26 cellular contexts compared by ENCODE assay signal in genomic region chr3:126828306-126828705, GRCh38.
DNase-seq lines count a peak whose midpoint lies in the region; ATAC-seq and TF ChIP-seq lines count a peak whose summit lies in the region.
"Had no signal": no experiment of that assay in that cellular context is flagged by ENCODE, and none has a peak within 500 bp of the region (broad histone marks: within the 10 kb centered on the region; RNA-seq: fewer than 3 reads in every experiment).

No MANE protein-coding gene starts in this region.

- H2BK120ac ChIP-seq in mesenchymal stem cell (ENCODE audit: low read depth, low read length) = no peak overlapping the region

- peak; percentile 50 for DNase-seq in NCI-H2029 (lab: John Stamatoyannopoulos, UW)
- DNase-seq in fibroblast of the aortic adventitia (ENCODE audit: low read depth) = peak; percentile 54
- DNase-seq in mesenchymal stem cell = no peak
- DNase-seq in activated naive CD4-positive, alpha-beta T cell treated with Interleukin-2 at 50 U/mL for 16 hours = no peak
- DNase-seq: activated CD4-positive, alpha-beta T cell treated with anti-CD3 and anti-CD28 coated beads, Interleukin-2, amount 10 ng/mL, durations not matched to agents 24 days and 14 days; activated naive CD4-positive, alpha-beta T cell treated with anti-CD3 and anti-CD28 coated beads for 36 hours; activated T-cell treated with anti-CD3 and anti-CD28 coated beads, Interleukin-2, amount 50 U/mL, for 48 hours; adrenal gland; brain microvascular endothelial cell; CD8-positive, alpha-beta memory T cell; effector CD8-positive, alpha-beta T cell; NCI-H1105; NCI-H187 treated with DMSO at 0.1 percent for 48 hours; NCI-H526 treated with DMSO at 0.1 percent for 48 hours; Peyer's patch; stimulated activated CD4-positive, alpha-beta T cell treated with anti-CD3 and anti-CD28 coated beads, Interleukin-15, amount 100 ng/mL, for 24 hours; stimulated activated naive CD4-positive, alpha-beta T cell; SW 1271; T-helper 9 cell; WERI-Rb-1 had no signal

- no peak overlapping the region for H2AFZ ChIP-seq in mesenchymal stem cell (ENCODE audit: low read depth, low read length)
- H2AFZ ChIP-seq: parathyroid adenoma had no signal

- no peak overlapping the region for H2AK5ac ChIP-seq in mesenchymal stem cell (ENCODE audit: low read length, severe bottlenecking)

- H3K27me3 ChIP-seq in mesenchymal stem cell (ENCODE audit: control insufficient read depth in 1 of 2, insufficient read depth in 1 of 2, low read length in 2 of 2) (no peaks in the 10 kb centered on the region), stomach smooth muscle (ENCODE audit: control insufficient read depth in 1 of 2, insufficient read depth in 2 of 2, low read length in 2 of 2) (no peaks in the 10 kb centered on the region)
- H3K27me3 ChIP-seq: adrenal gland, brain microvascular endothelial cell, Peyer's patch had no signal

- H3K23ac ChIP-seq in mesenchymal stem cell (ENCODE audit: low read length in 2 of 2) = no peak overlapping the region

- TF ChIP-seq CTCF in fibroblast of the aortic adventitia (IDR thresholded peaks at IDR 0.05; ENCODE audit: insufficient read depth, low read length) = no peak

- H3K27ac ChIP-seq in mesenchymal stem cell (ENCODE audit: low read length, poor library complexity, severe bottlenecking) (no peak overlapping the region), stomach smooth muscle (ENCODE audit: low read length) (peak overlapping the region; percentile 11)
- H3K27ac ChIP-seq: A549, brain microvascular endothelial cell, parathyroid adenoma, WERI-Rb-1 had no signal

- H2BK5ac ChIP-seq in mesenchymal stem cell (ENCODE audit: low read depth, low read length, poor library complexity, severe bottlenecking) = no peak overlapping the region

- no peak overlapping the region for H2BK15ac ChIP-seq in mesenchymal stem cell (ENCODE audit: low read depth, poor library complexity, severe bottlenecking)

- no peak overlapping the region for H3K14ac ChIP-seq in mesenchymal stem cell (ENCODE audit: low read length in 2 of 2)

- H3K36me3 ChIP-seq in mesenchymal stem cell (ENCODE audit: control insufficient read depth in 1 of 2, insufficient read depth in 2 of 2, low read depth in 1 of 2, low read length in 2 of 2) = no peaks in the 10 kb centered on the region
- H3K36me3 ChIP-seq in stomach smooth muscle (ENCODE audit: control insufficient read depth in 2 of 2, insufficient read depth in 2 of 2, low read length in 2 of 2) = no peaks in the 10 kb centered on the region
- H3K36me3 ChIP-seq: adrenal gland, brain microvascular endothelial cell, Peyer's patch, WERI-Rb-1 had no signal

- H3K4me2 ChIP-seq in mesenchymal stem cell (ENCODE audit: low read length, poor library complexity, severe bottlenecking) = no peak overlapping the region
- H3K4me2 ChIP-seq: A549 had no signal

- no peak overlapping the region for H4K8ac ChIP-seq in mesenchymal stem cell (ENCODE audit: low read length)

- H3K4me3 ChIP-seq in fibroblast of the aortic adventitia (ENCODE audit: low read depth, low read length) (no peak overlapping the region), mesenchymal stem cell (ENCODE audit: insufficient read depth in 1 of 2, low read depth in 1 of 2, low read length in 2 of 2) (no peak overlapping the region), stomach smooth muscle (ENCODE audit: low read length in 2 of 2) (no peak overlapping the region)
- H3K4me3 ChIP-seq: A549, adrenal gland, Peyer's patch had no signal

- no peak overlapping the region for H2BK12ac ChIP-seq in mesenchymal stem cell (ENCODE audit: low read length in 2 of 2)

- 29% methylated on average over 5 of the region's 5 CpGs for WGBS in mesenchymal stem cell

- TF ChIP-seq POLR2A in GM18505 (IDR thresholded peaks at IDR 0.05; ENCODE audit: borderline replicate concordance, extremely low read depth, insufficient read depth, insufficient read length) = no peak

- H3K9ac ChIP-seq in mesenchymal stem cell (ENCODE audit: low read length) (peak overlapping the region; percentile 48), stomach smooth muscle (ENCODE audit: low read length in 2 of 2) (no peak overlapping the region)
- H3K9ac ChIP-seq: parathyroid adenoma had no signal

- no peak overlapping the region for H4K91ac ChIP-seq in mesenchymal stem cell (ENCODE audit: low read length)

- no peak overlapping the region for H3K4ac ChIP-seq in mesenchymal stem cell (ENCODE audit: low read depth in 1 of 2, low read length in 2 of 2)

- H3K9me3 ChIP-seq in mesenchymal stem cell (ENCODE audit: control insufficient read depth, low read length) (no peaks in the 10 kb centered on the region), stomach smooth muscle (ENCODE audit: control insufficient read depth in 2 of 2, low read length in 2 of 2) (no peaks in the 10 kb centered on the region)
- H3K9me3 ChIP-seq: A549, adrenal gland, Peyer's patch had no signal

- no peak overlapping the region for H3K18ac ChIP-seq in mesenchymal stem cell (ENCODE audit: low read depth in 1 of 2, low read length in 2 of 2)

- ATAC-seq in GM19324 (IDR thresholded peaks at IDR 0.05; ENCODE audit: low FRiP score, unreplicated experiment) = no peak
- no peak for ATAC-seq in HG03439 (IDR thresholded peaks at IDR 0.05; ENCODE audit: unreplicated experiment)
- ATAC-seq in GM18505 (IDR thresholded peaks at IDR 0.05; ENCODE audit: unreplicated experiment) = no peak
- ATAC-seq: A549 had no signal

- H3K4me1 ChIP-seq in mesenchymal stem cell (ENCODE audit: control insufficient read depth, insufficient read depth, low read depth, low read length) (no peaks in the 10 kb centered on the region), stomach smooth muscle (ENCODE audit: control insufficient read depth, insufficient read depth, low read length) (no peaks in the 10 kb centered on the region)
- H3K4me1 ChIP-seq: A549, adrenal gland, parathyroid adenoma, Peyer's patch had no signal

- peaks cover 6% of the 10 kb centered on the region for H3K79me1 ChIP-seq in mesenchymal stem cell (replicated peaks; ENCODE audit: low read length, poor library complexity, severe bottlenecking)

Comparison
In these comparisons a context has a peak if more than half of its experiments do, and no peak if none do; other contexts are left out.
1. DNase-seq: peak in NCI-H2029 (single experiment) and fibroblast of the aortic adventitia (single experiment); none in mesenchymal stem cell (single experiment) and activated naive CD4-positive, alpha-beta T cell treated with Interleukin-2 at 50 U/mL for 16 hours (single experiment).